Comparison of ENCODE assay signal across 23 cellular contexts in the genomic region with DNA sequence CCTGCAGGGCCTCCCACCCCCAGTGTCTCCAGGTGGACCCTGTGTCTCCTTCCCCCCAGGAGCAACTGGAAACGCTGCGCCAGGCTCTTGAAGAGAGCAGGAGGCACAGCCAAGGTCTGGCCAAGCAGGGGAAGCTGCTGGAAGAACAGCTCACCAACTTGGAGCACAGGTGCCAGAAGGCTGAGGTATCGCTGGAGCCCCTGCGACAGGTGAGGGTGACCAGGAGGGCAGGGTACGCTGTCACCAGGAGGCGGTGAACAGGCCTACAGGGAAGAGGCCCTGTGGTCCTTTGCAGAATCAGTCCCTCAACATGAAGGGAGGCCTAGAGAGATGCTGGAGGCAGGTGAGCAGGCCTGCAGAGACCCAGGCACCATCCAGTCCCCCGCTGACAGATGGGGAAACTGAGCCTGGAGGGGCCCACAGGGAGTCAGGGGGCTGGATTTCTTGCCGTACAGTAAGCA. TPM values are rescaled to one million over a fixed set of nuclear protein-coding genes. Genes with fewer than 3 reads are reported as not detected.
A peak's percentile ranks its signal among the peaks of the same experiment; 100 is the strongest.
DNase-seq lines count a peak whose midpoint lies in the region; ATAC-seq, FAIRE-seq and TF ChIP-seq lines count a peak whose summit lies in the region.
"Had no signal": no experiment of that assay in that cellular context is flagged by ENCODE, and none has a peak within 500 bp of the region (broad histone marks: within the 10 kb centered on the region; RNA-seq: fewer than 3 reads in every experiment).

No MANE protein-coding gene starts in this region.

- H2BK20ac ChIP-seq in H1 (ENCODE audit: low read length): no peak overlapping the region

- H3K27me3 ChIP-seq in GM23338 (ENCODE audit: insufficient read depth): no peaks in the 10 kb centered on the region
- peaks cover 0 to 3% (median 3%) of the 10 kb centered on the region in 4 experiments; a peak in 3 of 7 replicates for H3K27me3 ChIP-seq in H1 (replicated peaks in 1 of 4; ENCODE audit: control insufficient read depth in 3 of 4, extremely low read depth in 1 of 4, insufficient read depth in 3 of 4, low read length in 3 of 4)
- peaks cover 0 to 7% (median 0%) of the 10 kb centered on the region in 3 donors for H3K27me3 ChIP-seq in psoas muscle (ENCODE audit: insufficient read depth in 3 of 3, low read length in 2 of 3)
- H3K27me3 ChIP-seq: pancreas, Peyer's patch, SJSA1 had no signal

- H4K91ac ChIP-seq in H1 (replicated peaks; ENCODE audit: insufficient read length, low read length): no peak overlapping the region

- H3K9me3 Mint-ChIP-seq in GM23338: no peaks in the 10 kb centered on the region
- H3K9me3 Mint-ChIP-seq: H9; stimulated activated naive CD8-positive, alpha-beta T cell treated with anti-CD3 and anti-CD28 coated beads, Interleukin-15, Interleukin-2, amounts not matched to agents 100 ng/mL and 50 ng/mL, for 24 hours; T-cell had no signal

- 66% methylated on average over 8 of the region's 8 CpGs for WGBS in A549 (ENCODE audit: missing lambda C conversion rate)
- WGBS in H1 (ENCODE audit: extremely low coverage in 1 of 2, insufficient coverage in 1 of 2, insufficient read length in 1 of 2, insufficient replicate concordance in 2 of 2, low coverage in 1 of 2, low lambda C conversion rate in 2 of 2, missing lambda C conversion rate in 1 of 2), 2 experiments: 91% methylated on average over 8 of the region's 8 CpGs; no CpG with 5 or more reads in 1 of the 2 experiments
- 88 to 96% (median 91%) methylated on average over 8 of the region's 8 CpGs for WGBS in psoas muscle, 3 donors

- no peak overlapping the region for H3K18ac ChIP-seq in H1 (ENCODE audit: extremely low read depth, low read length)

- peak overlapping the region; percentile 32; the same call in 1 of the 2 replicates for H2AFZ ChIP-seq in GM23338
- no peak overlapping the region for H2AFZ ChIP-seq in H1 (ENCODE audit: low read length)

- peaks cover 2% of the 10 kb centered on the region; the same call in 1 of the 2 replicates for H3K23me2 ChIP-seq in H1 (ENCODE audit: low read depth, low read length)

- FAIRE-seq in A549 (lab: Jason Lieb, UNC) (no peak), H1 (lab: Jason Lieb, UNC) (no peak)
- FAIRE-seq: endothelial cell of umbilical vein, keratinocyte, pancreas, TTC549 had no signal

- H3K23ac ChIP-seq in H1 (ENCODE audit: insufficient read length): no peak overlapping the region

- DNase-seq in A549 (ENCODE audit: low read depth in 1 of 2, low spot score in 1 of 2) (no peak), GM23338 (ENCODE audit: low spot score) (no peak), H1 (ENCODE audit: low read depth in 1 of 2, low spot score in 2 of 2) (no peak), psoas muscle (peak; percentile 10 to 31), activated gamma-delta T cell (lab: John Stamatoyannopoulos, UW) (no peak)
- DNase-seq: activated T-cell treated with anti-CD3 and anti-CD28 coated beads for 4 hours, DMS79 treated with DMSO at 0.1 percent for 48 hours, GF-D8, NCI-H187 treated with DMSO at 0.1 percent for 48 hours had no signal

- no peaks in the 10 kb centered on the region for H3K36me3 Mint-ChIP-seq in GM23338 (ENCODE audit: low read depth)
- H3K36me3 Mint-ChIP-seq: T-cell had no signal

- H3K4me3 Mint-ChIP-seq in GM23338: no peak overlapping the region
- H3K4me3 Mint-ChIP-seq: H9; stimulated activated naive CD8-positive, alpha-beta T cell treated with anti-CD3 and anti-CD28 coated beads, Interleukin-15, Interleukin-2, amounts not matched to agents 100 ng/mL and 50 ng/mL, for 24 hours; T-cell had no signal

- no peak overlapping the region for H2BK5ac ChIP-seq in H1 (ENCODE audit: low read depth, low read length)

- H4K8ac ChIP-seq in H1 (ENCODE audit: extremely low read depth, insufficient read depth, low read length): 0 out of 2 replicates have a peak overlapping the region, but pooled peaks have one; percentile 1

- H4K5ac ChIP-seq in H1 (ENCODE audit: insufficient read length, low read depth, low read length): no peak overlapping the region

- TF ChIP-seq RAD21 in A549 (conservative IDR thresholded peaks at IDR 0.05 in 1 of 2, IDR thresholded peaks at IDR 0.05 in 1 of 2) (no peak), H1 (IDR thresholded peaks at IDR 0.05 in 1 of 2, conservative IDR thresholded peaks at IDR 0.05 in 1 of 2; ENCODE audit: low read depth in 2 of 2, low read length in 2 of 2) (no peak)

- H3K27me3 Mint-ChIP-seq in GM23338 (ENCODE audit: insufficient read depth, low read depth, poor library complexity): peaks cover 5% of the 10 kb centered on the region
- H3K27me3 Mint-ChIP-seq: stimulated activated naive CD8-positive, alpha-beta T cell treated with anti-CD3 and anti-CD28 coated beads, Interleukin-15, Interleukin-2, amounts not matched to agents 100 ng/mL and 50 ng/mL, for 24 hours had no signal

- CTCF ChIA-PET in A549 (lab: Yijun Ruan, JAX): interaction anchor here (0.9 to 2.3 kb wide), 14 partner anchors 9 to 80 kb away, joined by 3 to 17 read pairs (median 4); no protein-coding TSS in a partner anchor
- CTCF ChIA-PET in H1 (lab: Charles Lee; ENCODE audit: partially characterized antibody): interaction anchor here (0.7 to 3.5 kb wide), 25 partner anchors 10 to 234 kb away, joined by 3 to 16 read pairs (median 5); no protein-coding TSS in a partner anchor

- H3K79me2 ChIP-seq in GM23338 (replicated peaks; ENCODE audit: insufficient read depth) (no peaks in the 10 kb centered on the region), H1 (ENCODE audit: control insufficient read depth in 1 of 2, insufficient read depth in 2 of 2, low read length in 2 of 2) (no peaks in the 10 kb centered on the region)

- H3K14ac ChIP-seq in H1 (ENCODE audit: insufficient read length): no peak overlapping the region

- H3K4me3 ChIP-seq in A549: no peak overlapping the region
- H3K4me3 ChIP-seq in GM23338: no peak overlapping the region
- no peak overlapping the region for H3K4me3 ChIP-seq in H1 (ENCODE audit: extremely low read depth in 1 of 4, insufficient read depth in 2 of 4, low read depth in 3 of 4, low read length in 4 of 4)
- no peak overlapping the region for H3K4me3 ChIP-seq in psoas muscle
- H3K4me3 ChIP-seq: pancreas, Peyer's patch, SJSA1 had no signal

- no peak overlapping the region for H3K4ac ChIP-seq in H1 (replicated peaks; ENCODE audit: insufficient read length, low read depth, low read length)

- H2AK5ac ChIP-seq in H1 (ENCODE audit: low read depth, low read length): no peak overlapping the region

- no peak for TF ChIP-seq EP300 in A549 (IDR thresholded peaks at IDR 0.05)
- no peak for TF ChIP-seq EP300 in H1 (IDR thresholded peaks at IDR 0.05; ENCODE audit: borderline replicate concordance in 1 of 2, low read depth in 2 of 2, low read length in 2 of 2)

- TF ChIP-seq CTCF in A549 (IDR thresholded peaks at IDR 0.05) (no peak), GM23338 (conservative IDR thresholded peaks at IDR 0.05; ENCODE audit: low read depth in 2 of 2) (no peak), H1 (IDR thresholded peaks at IDR 0.05; ENCODE audit: control extremely low read depth in 1 of 3, insufficient read depth in 1 of 3, low read depth in 1 of 3, low read length in 3 of 3) (no peak), psoas muscle (IDR thresholded peaks at IDR 0.05) (no peak)

- POLR2A ChIA-PET in A549 (lab: Yijun Ruan, JAX): no interaction called here
- POLR2A ChIA-PET in H1 (lab: Charles Lee; ENCODE audit: partially characterized antibody): no interaction called here

- H3K27ac Mint-ChIP-seq in GM23338: no peak overlapping the region
- H3K27ac Mint-ChIP-seq: H9; stimulated activated naive CD8-positive, alpha-beta T cell treated with anti-CD3 and anti-CD28 coated beads, Interleukin-15, Interleukin-2, amounts not matched to agents 100 ng/mL and 50 ng/mL, for 24 hours; T-cell had no signal

- intact Hi-C loops in psoas muscle (cut with DNase I): no loop called here

- H3K4me1 Mint-ChIP-seq in GM23338: no peaks in the 10 kb centered on the region

- no peaks in the 10 kb centered on the region for H3K9me2 ChIP-seq in GM23338 (ENCODE audit: insufficient read depth)

- no peak overlapping the region for H3K9ac ChIP-seq in H1 (replicated peaks in 1 of 4; ENCODE audit: extremely low read depth in 1 of 4, low read depth in 3 of 4, low read length in 3 of 4)

- TF ChIP-seq POLR2A in A549 (IDR thresholded peaks at IDR 0.05; ENCODE audit: low read length) (no peak), H1 (IDR thresholded peaks at IDR 0.05; ENCODE audit: control extremely low read depth in 1 of 2, low read depth in 2 of 2, low read length in 2 of 2) (no peak)

- H3K56ac ChIP-seq in H1 (replicated peaks; ENCODE audit: insufficient read length, low read depth, low read length): no peak overlapping the region

- H2BK15ac ChIP-seq in H1 (ENCODE audit: low read length): no peak overlapping the region

- ATAC-seq in A549 (peak in 1 of 2 experiments; percentile 7; a peak in 2 of 6 replicates), GM23338 (no peak), psoas muscle (no peak), HG03378 (IDR thresholded peaks at IDR 0.05; ENCODE audit: unreplicated experiment) (no peak), GM21528 (IDR thresholded peaks at IDR 0.05; ENCODE audit: low FRiP score, unreplicated experiment) (no peak)

- peaks cover 27% of the 10 kb centered on the region for H3K4me1 ChIP-seq in A549
- no peaks in the 10 kb centered on the region; the same call in 1 of the 2 replicates for H3K4me1 ChIP-seq in GM23338 (ENCODE audit: insufficient read depth)
- peaks cover 0 to 3% (median 0%) of the 10 kb centered on the region in 4 experiments; a peak in 1 of 7 replicates for H3K4me1 ChIP-seq in H1 (replicated peaks in 1 of 4; ENCODE audit: control insufficient read depth in 3 of 4, insufficient read depth in 4 of 4, low read length in 3 of 4)
- peaks cover 13% of the 10 kb centered on the region for H3K4me1 ChIP-seq in psoas muscle
- H3K4me1 ChIP-seq: Caco-2 had no signal

- no peaks in the 10 kb centered on the region for H3K79me1 ChIP-seq in H1 (ENCODE audit: low read depth, low read length)

- H3K9me3 ChIP-seq in A549 (no peaks in the 10 kb centered on the region), H1 (ENCODE audit: insufficient read depth in 2 of 2, low read depth in 1 of 2, low read length in 1 of 2) (peaks cover 2 to 5% of the 10 kb centered on the region in 2 experiments; a peak in 3 of 4 replicates), psoas muscle (no peaks in the 10 kb centered on the region)
- H3K9me3 ChIP-seq: Caco-2, pancreas, Peyer's patch, SJSA1, thoracic aorta had no signal

- H2BK12ac ChIP-seq in H1 (ENCODE audit: low read depth, low read length): no peak overlapping the region

- no peaks in the 10 kb centered on the region for H4K20me1 ChIP-seq in GM23338 (replicated peaks; ENCODE audit: insufficient read depth)
- H4K20me1 ChIP-seq in H1 (replicated peaks in 1 of 2; ENCODE audit: control insufficient read depth in 1 of 2, insufficient read depth in 2 of 2, low read length in 2 of 2): peaks cover 0 to 2% of the 10 kb centered on the region in 2 experiments

- H3F3A ChIP-seq in GM23338 (replicated peaks; ENCODE audit: low read depth): no peaks in the 10 kb centered on the region

- no peak overlapping the region for H2BK120ac ChIP-seq in H1 (replicated peaks; ENCODE audit: low read depth, low read length)

- no peak overlapping the region for H3K27ac ChIP-seq in A549
- H3K27ac ChIP-seq in GM23338 (ENCODE audit: low read depth): no peak overlapping the region
- H3K27ac ChIP-seq in H1 (ENCODE audit: low read depth, low read length): no peak overlapping the region
- H3K27ac ChIP-seq in psoas muscle: no peak overlapping the region
- H3K27ac ChIP-seq: dorsolateral prefrontal cortex, pancreas, Peyer's patch, SJSA1, thoracic aorta had no signal

- H3K4me2 ChIP-seq in A549 (peak overlapping the region; percentile 82), GM23338 (no peak overlapping the region), H1 (ENCODE audit: insufficient read depth in 1 of 2, low read depth in 2 of 2, low read length in 2 of 2) (no peak overlapping the region)

- H3K36me3 ChIP-seq in GM23338 (ENCODE audit: insufficient read depth): no peaks in the 10 kb centered on the region
- H3K36me3 ChIP-seq in H1 (ENCODE audit: control insufficient read depth in 2 of 4, insufficient read depth in 4 of 4, low read length in 3 of 4): no peaks in the 10 kb centered on the region
- H3K36me3 ChIP-seq in psoas muscle (ENCODE audit: insufficient read depth in 1 of 2, low read depth in 1 of 2): no peaks in the 10 kb centered on the region
- H3K36me3 ChIP-seq: pancreas, Peyer's patch, SJSA1, thoracic aorta had no signal

RNA-seq across cellular contexts. Expression of a gene that starts 15.6 kb away (rescaled TPM):
- polyA plus RNA-seq in A549 (2011; rRNA removed): 0.21 and 0.34 TPM in 2 replicates
- 0.50 and 0.53 TPM in 2 replicates for polyA plus RNA-seq in A549 (2012; cell fraction: cytosol; rRNA removed)
- 1.1 and 1.4 TPM in 2 replicates for polyA plus RNA-seq in A549 (2012; cell fraction: nucleus; rRNA removed)
- polyA plus RNA-seq in A549 (2017; fragmentation: RNase III; extraction: RNeasy Plus Mini Kit Qiagen cat#74134 plus additional on column Dnase treatment): 0.13 to 0.21 TPM (median 0.15 TPM) in 3 replicates
- polyA minus RNA-seq in A549 (2011; rRNA and poly(A)+ RNA removed): 0.79 and 0.92 TPM in 2 replicates
- 1.1 and 2.8 TPM in 2 replicates for total RNA-seq in GM23338 (2014; rRNA removed; shearing (Covaris generic))
- polyA plus RNA-seq in GM23338 (2016; fragmentation: Nextera tagmentation; extraction: Ambion mirVana): 1.3 and 1.5 TPM in 2 replicates
- total RNA-seq in H1 (2021; fragmentation: NEBNext Ultra II Directional; extraction: Animal tissue kit (Norgen Biotek cat#: 25700)): 1.9 and 2.4 TPM in 2 replicates
- polyA plus RNA-seq in H1 (2011; rRNA removed): 1.9 and 2.6 TPM in 2 replicates
- polyA plus RNA-seq in H1 (2011; cell fraction: cytosol; rRNA removed): 1.7 TPM
- 8.2 TPM for polyA plus RNA-seq in H1 (2011; cell fraction: nucleus; rRNA removed)
- 1.1 to 1.8 TPM (median 1.6 TPM) in 4 replicates for polyA plus RNA-seq in H1 (2012, experiment 1 of 2)
- 0.67 TPM for polyA plus RNA-seq in H1 (2012, experiment 2 of 2)
- polyA plus RNA-seq in H1 (2013, experiment 1 of 2): 0.95 TPM
- 1.0 TPM for polyA plus RNA-seq in H1 (2013, experiment 2 of 2)
- 3.0 and 3.2 TPM in 2 replicates for polyA minus RNA-seq in H1 (2011; rRNA and poly(A)+ RNA removed)
- 5.0 TPM for polyA minus RNA-seq in H1 (2011; cell fraction: cytosol; rRNA and poly(A)+ RNA removed)
- polyA minus RNA-seq in H1 (2011; cell fraction: nucleus; rRNA and poly(A)+ RNA removed): 11.6 TPM
- total RNA-seq in psoas muscle: 10 to 100 TPM in 2 of 4 donors, 1 to 10 TPM in 2; 8.6 to 36.9 (median 11.1) TPM
- polyA plus RNA-seq in psoas muscle: 1 to 10 TPM; 7.8 to 9.2 (median 9.2) TPM
- total RNA-seq: Caco-2 had no signal

Comparison
In these comparisons a context has a peak if more than half of its experiments do, and no peak if none do; other contexts are left out.
1. DNase-seq: peak in psoas muscle (2 of 2); none in A549 (0 of 2), GM23338 (single experiment), H1 (0 of 2) and activated gamma-delta T cell (single experiment).